Comparison of ENCODE assay signal across 15 cellular contexts in the genomic region with DNA sequence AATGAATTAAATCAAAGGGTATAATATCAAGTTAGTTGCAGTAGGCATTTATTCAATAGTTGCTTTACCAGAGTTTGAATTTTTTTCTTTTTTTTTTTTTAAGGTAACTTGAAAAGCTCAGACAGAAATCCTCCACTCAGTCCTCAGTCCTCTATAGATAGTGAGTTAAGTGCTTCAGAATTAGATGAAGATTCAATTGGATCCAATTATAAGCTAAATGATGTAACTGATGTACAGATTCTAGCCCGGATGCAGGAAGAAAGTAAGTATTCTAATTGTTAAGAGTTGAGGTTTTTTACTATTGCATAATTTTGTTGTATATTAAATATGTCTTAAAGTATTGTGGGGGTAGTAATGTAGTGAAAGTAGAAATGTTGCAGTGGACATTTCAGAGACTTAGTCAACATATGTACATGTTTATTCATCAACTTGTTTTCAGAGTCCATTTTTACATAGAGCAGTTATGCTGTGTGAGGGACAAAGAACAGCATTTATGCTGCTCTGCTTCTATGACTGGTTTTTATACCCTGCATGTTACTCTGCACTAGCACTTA.
"Had no signal": no experiment of that assay in that cellular context is flagged by ENCODE, and none has a peak within 500 bp of the region (broad histone marks: within the 10 kb centered on the region; RNA-seq: fewer than 3 reads in every experiment).

No MANE protein-coding gene starts in this region.

- H3K27me3 Mint-ChIP-seq: activated B cell treated with CpG ODN at 0.5 μM for 24 hours; activated CD4-positive, alpha-beta T cell treated with anti-CD3 and anti-CD28 coated beads, Interleukin-2, amount 10 ng/mL, durations not matched to agents 7 days and 5 days; activated naive CD4-positive, alpha-beta T cell treated with anti-CD3 and anti-CD28 coated beads, Interleukin-2, amount 10 ng/mL, durations not matched to agents 7 days and 5 days; dendritic cell treated with granulocyte-macrophage colony-stimulating factor and Interleukin-4, amounts not matched to agents 40 ng/mL and 50 ng/mL, for 4 days; stimulated activated naive CD8-positive, alpha-beta T cell treated with anti-CD3 and anti-CD28 coated beads, Interleukin-15, amount 100 ng/mL, for 72 hours had no signal

- H3K27me3 ChIP-seq: adrenal gland, testis, upper lobe of right lung had no signal

- H3K9me3 Mint-ChIP-seq: activated B cell treated with CpG ODN at 0.5 μM for 24 hours; activated CD4-positive, alpha-beta T cell treated with anti-CD3 and anti-CD28 coated beads, Interleukin-2, amount 10 ng/mL, durations not matched to agents 7 days and 5 days; activated naive CD4-positive, alpha-beta T cell treated with anti-CD3 and anti-CD28 coated beads, Interleukin-2, amount 10 ng/mL, durations not matched to agents 7 days and 5 days; dendritic cell treated with granulocyte-macrophage colony-stimulating factor and Interleukin-4, amounts not matched to agents 40 ng/mL and 50 ng/mL, for 4 days; stimulated activated naive CD8-positive, alpha-beta T cell treated with anti-CD3 and anti-CD28 coated beads, Interleukin-15, amount 100 ng/mL, for 72 hours; T-helper 1 cell treated with Interleukin-12 subunit alpha and Interleukin-12 subunit beta and Interleukin-4 antibody, amounts not matched to agents 30 μg/mL and 1 μg/mL, for 36 hours had no signal

- H3K4me3 Mint-ChIP-seq: activated B cell treated with CpG ODN at 0.5 μM for 24 hours; activated CD4-positive, alpha-beta T cell treated with anti-CD3 and anti-CD28 coated beads, Interleukin-2, amount 10 ng/mL, durations not matched to agents 7 days and 5 days; activated naive CD4-positive, alpha-beta T cell treated with anti-CD3 and anti-CD28 coated beads, Interleukin-2, amount 10 ng/mL, durations not matched to agents 7 days and 5 days; dendritic cell treated with granulocyte-macrophage colony-stimulating factor and Interleukin-4, amounts not matched to agents 40 ng/mL and 50 ng/mL, for 4 days; stimulated activated naive CD8-positive, alpha-beta T cell treated with anti-CD3 and anti-CD28 coated beads, Interleukin-15, amount 100 ng/mL, for 72 hours; T-helper 1 cell treated with Interleukin-12 subunit alpha and Interleukin-12 subunit beta and Interleukin-4 antibody, amounts not matched to agents 30 μg/mL and 1 μg/mL, for 36 hours had no signal

- H3K4me3 ChIP-seq: adrenal gland, left ventricle myocardium inferior, testis, upper lobe of right lung had no signal

- H3K27ac Mint-ChIP-seq: activated B cell treated with CpG ODN at 0.5 μM for 24 hours; activated CD4-positive, alpha-beta T cell treated with anti-CD3 and anti-CD28 coated beads, Interleukin-2, amount 10 ng/mL, durations not matched to agents 7 days and 5 days; activated naive CD4-positive, alpha-beta T cell treated with anti-CD3 and anti-CD28 coated beads, Interleukin-2, amount 10 ng/mL, durations not matched to agents 7 days and 5 days; dendritic cell treated with granulocyte-macrophage colony-stimulating factor and Interleukin-4, amounts not matched to agents 40 ng/mL and 50 ng/mL, for 4 days; stimulated activated naive CD8-positive, alpha-beta T cell treated with anti-CD3 and anti-CD28 coated beads, Interleukin-15, amount 100 ng/mL, for 72 hours; T-helper 1 cell treated with Interleukin-12 subunit alpha and Interleukin-12 subunit beta and Interleukin-4 antibody, amounts not matched to agents 30 μg/mL and 1 μg/mL, for 36 hours had no signal

- H3K9me3 ChIP-seq: adrenal gland, left ventricle myocardium inferior, testis, upper lobe of right lung had no signal

- H3K27ac ChIP-seq: adrenal gland, left ventricle myocardium inferior, testis, upper lobe of right lung had no signal

- DNase-seq: activated B cell treated with CpG ODN at 0.5 μM for 24 hours; activated CD4-positive, alpha-beta T cell treated with anti-CD3 and anti-CD28 coated beads, Interleukin-2, amount 10 ng/mL, durations not matched to agents 7 days and 5 days; activated CD8-positive, alpha-beta memory T cell treated with anti-CD3 and anti-CD28 coated beads for 24 hours; activated naive CD4-positive, alpha-beta T cell treated with anti-CD3 and anti-CD28 coated beads, Interleukin-2, amount 10 ng/mL, durations not matched to agents 7 days and 5 days; adrenal gland; cerebellar nuclear complex; left ventricle myocardium inferior; posterior cingulate gyrus; stimulated activated CD4-positive, alpha-beta T cell treated with anti-CD3 and anti-CD28 coated beads, Interleukin-15, amount 100 ng/mL, for 24 hours; stimulated activated CD4-positive, alpha-beta T cell treated with anti-CD3 and anti-CD28 coated beads, Interleukin-4, amount 100 ng/mL, for 4 hours; stimulated activated naive CD8-positive, alpha-beta T cell treated with anti-CD3 and anti-CD28 coated beads, Interleukin-15, amount 100 ng/mL, for 72 hours; testis; upper lobe of right lung had no signal

- H3K4me1 Mint-ChIP-seq: activated B cell treated with CpG ODN at 0.5 μM for 24 hours; activated CD4-positive, alpha-beta T cell treated with anti-CD3 and anti-CD28 coated beads, Interleukin-2, amount 10 ng/mL, durations not matched to agents 7 days and 5 days; activated naive CD4-positive, alpha-beta T cell treated with anti-CD3 and anti-CD28 coated beads, Interleukin-2, amount 10 ng/mL, durations not matched to agents 7 days and 5 days had no signal

- ATAC-seq: stimulated activated naive CD8-positive, alpha-beta T cell treated with anti-CD3 and anti-CD28 coated beads, Interleukin-15, amount 100 ng/mL, for 72 hours; upper lobe of right lung had no signal
